ENCODE assay signal across 11 cellular contexts in the genomic region with DNA sequence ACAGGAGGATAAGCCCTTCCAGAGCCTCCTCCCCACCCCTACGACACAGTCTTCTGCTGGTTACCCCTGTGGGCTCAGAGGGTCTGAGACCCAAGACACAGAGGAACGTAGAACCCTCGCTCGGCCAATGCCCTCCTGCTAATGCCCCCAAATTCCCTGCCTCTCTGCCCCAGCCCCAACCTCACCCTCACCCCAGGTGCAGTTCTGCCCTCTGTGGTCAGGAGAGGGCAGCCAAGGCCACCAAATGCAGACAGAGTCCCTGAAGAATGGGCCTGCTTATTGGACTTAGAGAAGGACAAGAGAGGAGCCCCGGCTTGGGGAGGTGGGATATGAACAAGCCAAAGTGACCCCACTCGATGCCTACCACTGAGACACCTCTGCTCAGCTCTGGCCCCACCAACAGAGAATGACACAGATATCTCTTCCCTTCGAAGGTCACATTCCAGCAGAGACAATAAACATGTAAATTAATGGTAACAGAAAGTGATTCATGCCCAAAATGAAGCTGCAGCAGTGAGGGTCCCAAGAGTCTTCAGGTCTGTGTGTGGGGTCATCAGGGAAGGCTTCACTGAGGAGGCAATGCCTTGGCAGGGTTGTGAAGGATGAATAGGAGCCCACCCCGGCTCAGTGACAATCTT.
A peak's percentile ranks its signal among the peaks of the same experiment; 100 is the strongest.
DNase-seq lines count a peak whose midpoint lies in the region; ATAC-seq, FAIRE-seq and TF ChIP-seq lines count a peak whose summit lies in the region.
"Had no signal": no experiment of that assay in that cellular context is flagged by ENCODE, and none has a peak within 500 bp of the region (broad histone marks: within the 10 kb centered on the region; RNA-seq: fewer than 3 reads in every experiment).

No MANE protein-coding gene starts in this region.

- no peak overlapping the region for H3K4me3 Mint-ChIP-seq in GM23338

- no peaks in the 10 kb centered on the region for H3K9me2 ChIP-seq in GM23338 (ENCODE audit: insufficient read depth)

- TF ChIP-seq CTCF in DND-41 (IDR thresholded peaks at IDR 0.05; ENCODE audit: borderline replicate concordance, extremely low read depth, low read length, poor library complexity, severe bottlenecking): peak; percentile 39
- peak; percentile 61 to 85 for TF ChIP-seq CTCF in GM23338 (conservative IDR thresholded peaks at IDR 0.05; ENCODE audit: low read depth in 2 of 2)

- H3K4me2 ChIP-seq in DND-41 (ENCODE audit: insufficient read depth, low read length) (no peak overlapping the region), GM23338 (0 out of 2 replicates have a peak overlapping the region, but pooled peaks have one; percentile 40)

- H3K4me1 ChIP-seq in DND-41 (ENCODE audit: insufficient read depth, low read length) (no peaks in the 10 kb centered on the region), GM23338 (ENCODE audit: insufficient read depth) (peaks cover 6% of the 10 kb centered on the region; the same call in 1 of the 2 replicates), small intestine (ENCODE audit: control insufficient read depth in 2 of 2, insufficient read depth in 1 of 2, low read depth in 1 of 2, low read length in 1 of 2) (no peaks in the 10 kb centered on the region)

- H3K4me3 ChIP-seq in DND-41 (ENCODE audit: low read depth in 1 of 2, low read length in 2 of 2) (no peak overlapping the region), GM23338 (no peak overlapping the region), small intestine (ENCODE audit: low read depth in 1 of 2, low read length in 2 of 2) (no peak overlapping the region)
- H3K4me3 ChIP-seq: thoracic aorta had no signal

- H4K20me1 ChIP-seq in DND-41 (ENCODE audit: insufficient read depth, low read length) (no peaks in the 10 kb centered on the region), GM23338 (replicated peaks; ENCODE audit: insufficient read depth) (no peaks in the 10 kb centered on the region)

- ATAC-seq in DND-41 (ENCODE audit: insufficient read depth, low read depth): peak; percentile 37; the same call in 1 of the 3 replicates
- ATAC-seq in GM23338: peak; percentile 91
- ATAC-seq in left lobe of liver: peak; percentile 54
- no peak for ATAC-seq in GM19328 (IDR thresholded peaks at IDR 0.05; ENCODE audit: unreplicated experiment)
- ATAC-seq in GM18505 (IDR thresholded peaks at IDR 0.05; ENCODE audit: unreplicated experiment): no peak

- no peaks in the 10 kb centered on the region for H3F3A ChIP-seq in GM23338 (replicated peaks; ENCODE audit: low read depth)

- no peaks in the 10 kb centered on the region for H3K36me3 Mint-ChIP-seq in GM23338 (ENCODE audit: low read depth)

- H3K27me3 Mint-ChIP-seq in GM23338 (ENCODE audit: insufficient read depth, low read depth, poor library complexity): peaks cover 5% of the 10 kb centered on the region

- no peak for FAIRE-seq in small intestine (lab: Jason Lieb, UNC)
- FAIRE-seq: GM12892 had no signal

- H3K27me3 ChIP-seq in DND-41 (ENCODE audit: insufficient read depth, low read length, poor library complexity) (peaks cover 14% of the 10 kb centered on the region), GM23338 (ENCODE audit: insufficient read depth) (no peaks in the 10 kb centered on the region), small intestine (ENCODE audit: control insufficient read depth in 2 of 2, insufficient read depth in 2 of 2, low read length in 2 of 2) (peaks cover 0 to 7% of the 10 kb centered on the region in 2 donors)

- H3K79me2 ChIP-seq in DND-41 (ENCODE audit: insufficient read depth, low read length) (no peaks in the 10 kb centered on the region), GM23338 (replicated peaks; ENCODE audit: insufficient read depth) (no peaks in the 10 kb centered on the region)

- H3K27ac ChIP-seq in DND-41 (ENCODE audit: low read length): no peak overlapping the region
- no peak overlapping the region for H3K27ac ChIP-seq in GM23338 (ENCODE audit: low read depth)
- H3K27ac ChIP-seq in small intestine (ENCODE audit: low read depth in 1 of 2, low read length in 1 of 2): no peak overlapping the region
- H3K27ac ChIP-seq: thoracic aorta had no signal

- H3K36me3 ChIP-seq in DND-41 (ENCODE audit: insufficient read depth, low read length) (no peaks in the 10 kb centered on the region), GM23338 (ENCODE audit: insufficient read depth) (no peaks in the 10 kb centered on the region), small intestine (ENCODE audit: control insufficient read depth in 2 of 2, insufficient read depth in 2 of 2, low read length in 2 of 2) (no peaks in the 10 kb centered on the region)
- H3K36me3 ChIP-seq: thoracic aorta had no signal

- H3K9me3 Mint-ChIP-seq in GM23338: no peaks in the 10 kb centered on the region

- H3K9me3 ChIP-seq in DND-41 (ENCODE audit: insufficient read depth, low read length, severe bottlenecking) (no peaks in the 10 kb centered on the region), small intestine (ENCODE audit: control insufficient read depth, low read depth) (no peaks in the 10 kb centered on the region)
- H3K9me3 ChIP-seq: thoracic aorta had no signal

- no peak for DNase-seq in DND-41
- DNase-seq in GM23338 (ENCODE audit: low spot score): peak; percentile 60
- peak; percentile 15 for DNase-seq in UCSD-AML1 (lab: John Stamatoyannopoulos, UW; ENCODE audit: unreplicated experiment)
- no peak for DNase-seq in left lobe of liver (ENCODE audit: low spot score)
- DNase-seq in small intestine: no peak
- no peak for DNase-seq in stimulated activated naive CD4-positive, alpha-beta T cell treated with Interleukin-2 at 50 U/mL for 16 hours (lab: John Stamatoyannopoulos, UW)
- DNase-seq: NCI-H446 had no signal

- H3K27ac Mint-ChIP-seq in GM23338: peak overlapping the region; percentile 47

- no peak for TF ChIP-seq POLR2A in GM18505 (IDR thresholded peaks at IDR 0.05; ENCODE audit: borderline replicate concordance, extremely low read depth, insufficient read depth, insufficient read length)

- no peak overlapping the region for H3K9ac ChIP-seq in DND-41 (ENCODE audit: low read depth, low read length)

- H2AFZ ChIP-seq in DND-41 (ENCODE audit: low read depth, low read length) (no peak overlapping the region), GM23338 (no peak overlapping the region)

- 41 to 54% (median 51%) methylated on average over 8 of the region's 8 CpGs for WGBS in small intestine, 3 donors

- peaks cover 11% of the 10 kb centered on the region for H3K4me1 Mint-ChIP-seq in GM23338

TF ChIP-seq in GM23338, 12 proteins besides CTCF, POLR2A, EP300 and RAD21:
- TF ChIP-seq, protein P1, sequence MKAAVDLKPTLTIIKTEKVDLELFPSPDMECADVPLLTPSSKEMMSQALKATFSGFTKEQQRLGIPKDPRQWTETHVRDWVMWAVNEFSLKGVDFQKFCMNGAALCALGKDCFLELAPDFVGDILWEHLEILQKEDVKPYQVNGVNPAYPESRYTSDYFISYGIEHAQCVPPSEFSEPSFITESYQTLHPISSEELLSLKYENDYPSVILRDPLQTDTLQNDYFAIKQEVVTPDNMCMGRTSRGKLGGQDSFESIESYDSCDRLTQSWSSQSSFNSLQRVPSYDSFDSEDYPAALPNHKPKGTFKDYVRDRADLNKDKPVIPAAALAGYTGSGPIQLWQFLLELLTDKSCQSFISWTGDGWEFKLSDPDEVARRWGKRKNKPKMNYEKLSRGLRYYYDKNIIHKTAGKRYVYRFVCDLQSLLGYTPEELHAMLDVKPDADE (IDR thresholded peaks at IDR 0.05): no peak
- TF ChIP-seq EZH2phosphoT487 (IDR thresholded peaks at IDR 0.05; ENCODE audit: unreplicated experiment) (no peak), NANOG (IDR thresholded peaks at IDR 0.05; ENCODE audit: borderline replicate concordance) (no peak), REST (IDR thresholded peaks at IDR 0.05; ENCODE audit: unreplicated experiment) (no peak), JUNB (IDR thresholded peaks at IDR 0.05; ENCODE audit: unreplicated experiment) (no peak), EZH2 (IDR thresholded peaks at IDR 0.05; ENCODE audit: low read depth, unreplicated experiment) (no peak), CREB1 (CRISPR knock-in tag; IDR thresholded peaks at IDR 0.05; ENCODE audit: low read depth) (no peak), STAT1 (IDR thresholded peaks at IDR 0.05; ENCODE audit: unreplicated experiment) (no peak)
TF ChIP-seq in GM23338: peak in this region for 0.

Comparison
In these comparisons a context has a peak if more than half of its experiments do, and no peak if none do; other contexts are left out.
1. ATAC-seq: peak in DND-41 (single experiment), GM23338 (single experiment) and left lobe of liver (single experiment); none in GM19328 (single experiment) and GM18505 (single experiment).
2. DNase-seq: peak in GM23338 (single experiment) and UCSD-AML1 (single experiment); none in DND-41 (single experiment), left lobe of liver (single experiment), small intestine (single experiment) and stimulated activated naive CD4-positive, alpha-beta T cell treated with Interleukin-2 at 50 U/mL for 16 hours (single experiment).